1 cellular context compared by ENCODE assay signal in the genomic region with DNA sequence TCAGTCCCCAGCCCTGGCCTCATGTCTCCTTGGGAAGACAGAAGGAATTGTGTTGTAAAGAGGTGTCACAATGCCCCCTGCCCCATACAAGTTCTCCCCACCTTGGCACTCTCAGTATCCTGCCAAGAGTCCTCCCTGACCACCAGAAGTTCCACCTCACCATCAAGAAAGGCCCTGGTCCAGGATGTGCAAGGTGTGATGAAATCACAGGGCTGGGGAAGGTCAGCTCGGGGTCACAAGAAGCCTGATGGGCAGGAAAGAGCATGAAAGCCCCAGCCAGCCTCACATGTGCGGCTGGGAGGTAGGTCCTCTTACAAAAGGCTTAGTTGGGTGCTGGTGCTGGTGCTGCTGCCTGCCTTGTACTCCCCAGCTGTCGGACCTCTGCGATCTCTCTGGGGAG.
TF ChIP-seq lines count a peak whose summit lies in the region.

No MANE protein-coding gene starts in this region.

TF ChIP-seq in H1, 55 proteins besides CTCF, POLR2A, EP300 and RAD21:
- no peak for TF ChIP-seq SP4 (IDR thresholded peaks at IDR 0.05; ENCODE audit: low read length)
- TF ChIP-seq SUZ12 (IDR thresholded peaks at IDR 0.05; ENCODE audit: low read length): no peak
- TF ChIP-seq RBBP5 (IDR thresholded peaks at IDR 0.05; ENCODE audit: borderline replicate concordance, low read depth, low read length): no peak
- TF ChIP-seq, protein P1, sequence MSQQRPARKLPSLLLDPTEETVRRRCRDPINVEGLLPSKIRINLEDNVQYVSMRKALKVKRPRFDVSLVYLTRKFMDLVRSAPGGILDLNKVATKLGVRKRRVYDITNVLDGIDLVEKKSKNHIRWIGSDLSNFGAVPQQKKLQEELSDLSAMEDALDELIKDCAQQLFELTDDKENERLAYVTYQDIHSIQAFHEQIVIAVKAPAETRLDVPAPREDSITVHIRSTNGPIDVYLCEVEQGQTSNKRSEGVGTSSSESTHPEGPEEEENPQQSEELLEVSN (IDR thresholded peaks at IDR 0.05): no peak
- no peak for TF ChIP-seq GTF2F1 (IDR thresholded peaks at IDR 0.05; ENCODE audit: borderline replicate concordance, low read depth, low read length)
- TF ChIP-seq, protein P2, sequence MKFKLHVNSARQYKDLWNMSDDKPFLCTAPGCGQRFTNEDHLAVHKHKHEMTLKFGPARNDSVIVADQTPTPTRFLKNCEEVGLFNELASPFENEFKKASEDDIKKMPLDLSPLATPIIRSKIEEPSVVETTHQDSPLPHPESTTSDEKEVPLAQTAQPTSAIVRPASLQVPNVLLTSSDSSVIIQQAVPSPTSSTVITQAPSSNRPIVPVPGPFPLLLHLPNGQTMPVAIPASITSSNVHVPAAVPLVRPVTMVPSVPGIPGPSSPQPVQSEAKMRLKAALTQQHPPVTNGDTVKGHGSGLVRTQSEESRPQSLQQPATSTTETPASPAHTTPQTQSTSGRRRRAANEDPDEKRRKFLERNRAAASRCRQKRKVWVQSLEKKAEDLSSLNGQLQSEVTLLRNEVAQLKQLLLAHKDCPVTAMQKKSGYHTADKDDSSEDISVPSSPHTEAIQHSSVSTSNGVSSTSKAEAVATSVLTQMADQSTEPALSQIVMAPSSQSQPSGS (IDR thresholded peaks at IDR 0.05; ENCODE audit: low read length): no peak
- TF ChIP-seq JUND (IDR thresholded peaks at IDR 0.05; ENCODE audit: low read length): no peak
- no peak for TF ChIP-seq ZNF274 (IDR thresholded peaks at IDR 0.05; ENCODE audit: borderline replicate concordance, extremely low read depth, low read length)
- TF ChIP-seq SRF (IDR thresholded peaks at IDR 0.05; ENCODE audit: low read depth, low read length): no peak
